ENCODE assay signal across 8 cellular contexts in genomic region chr1:246698466-246699094, GRCh38. TPM values are rescaled to one million over a fixed set of nuclear protein-coding genes. Genes with fewer than 3 reads are reported as not detected.
DNase-seq lines count a peak whose midpoint lies in the region; TF ChIP-seq lines count a peak whose summit lies in the region.

No MANE protein-coding gene starts in this region.

- no peak overlapping the region for H3K4ac ChIP-seq in neuronal stem cell (ENCODE audit: low read length)

- H3K4me3 Mint-ChIP-seq in CD14-positive monocyte = peak overlapping the region; percentile 71 to 83

- H4K91ac ChIP-seq in neuronal stem cell (ENCODE audit: low read depth, low read length, poor library complexity) = no peak overlapping the region

- H2AK5ac ChIP-seq in neuronal stem cell (ENCODE audit: low read depth, low read length) = no peak overlapping the region

- H3K14ac ChIP-seq in neuronal stem cell (ENCODE audit: low read length) = no peak overlapping the region

- H3K36me3 Mint-ChIP-seq in CD14-positive monocyte = peaks cover 0 to 4% of the 10 kb centered on the region in 2 donors

- peak overlapping the region; percentile 45 to 79 (median 68) for H3K27ac Mint-ChIP-seq in CD14-positive monocyte

- no peak overlapping the region for H3K9ac ChIP-seq in neuronal stem cell (ENCODE audit: low read depth, low read length, poor library complexity)

- H3K18ac ChIP-seq in neuronal stem cell (ENCODE audit: low read length) = no peak overlapping the region

- H3K9me3 Mint-ChIP-seq in CD14-positive monocyte = peaks cover 13 to 20% (median 14%) of the 10 kb centered on the region in 7 donors

- no peak overlapping the region for H2BK12ac ChIP-seq in neuronal stem cell (ENCODE audit: low read length)

- H2BK120ac ChIP-seq in neuronal stem cell (ENCODE audit: low read depth, low read length) = no peak overlapping the region

- peaks cover 0 to 2% of the 10 kb centered on the region in 2 donors for H3K9me3 ChIP-seq in neuronal stem cell (replicated peaks in 1 of 2; ENCODE audit: control insufficient read depth in 2 of 2, insufficient read depth in 1 of 2, low read depth in 1 of 2, low read length in 2 of 2)

- no peaks in the 10 kb centered on the region for H3K27me3 ChIP-seq in dorsolateral prefrontal cortex
- peaks cover 0 to 6% (median 0%) of the 10 kb centered on the region in 3 experiments for H3K27me3 ChIP-seq in neuronal stem cell (ENCODE audit: control insufficient read depth in 3 of 3, insufficient read depth in 3 of 3, low read depth in 1 of 3, low read length in 3 of 3)

- H4K8ac ChIP-seq in neuronal stem cell (ENCODE audit: low read depth, low read length) = no peak overlapping the region

- no peaks in the 10 kb centered on the region for H3K79me1 ChIP-seq in neuronal stem cell (ENCODE audit: low read depth, low read length)

- TF ChIP-seq CTCF in CD14-positive monocyte (IDR thresholded peaks at IDR 0.05) (no peak), dorsolateral prefrontal cortex (IDR thresholded peaks at IDR 0.05 in 54 of 56, conservative IDR thresholded peaks at IDR 0.05 in 2 of 56; ENCODE audit: low read depth in 1 of 56, partially characterized antibody in 56 of 56) (no peak)

- peak overlapping the region; percentile 22 for H3K4me2 ChIP-seq in neuronal stem cell (ENCODE audit: insufficient read depth, low read length, poor library complexity, severe bottlenecking)

- H3K4me3 ChIP-seq in dorsolateral prefrontal cortex = peak overlapping the region in 51 of 59 donors; percentile 5 to 69 (median 46)
- H3K4me3 ChIP-seq in neuronal stem cell (ENCODE audit: low read length in 2 of 2) = no peak overlapping the region

- no peak overlapping the region for H2BK15ac ChIP-seq in neuronal stem cell (ENCODE audit: low read length)

- H3K4me1 ChIP-seq in neuronal stem cell (ENCODE audit: control insufficient read depth in 2 of 2, insufficient read depth in 1 of 2, low read depth in 1 of 2, low read length in 2 of 2) = peaks cover 0 to 2% of the 10 kb centered on the region in 2 donors

- H3K27me3 Mint-ChIP-seq in CD14-positive monocyte (ENCODE audit: low read depth in 3 of 3) = peaks cover 0 to 3% (median 3%) of the 10 kb centered on the region in 3 donors

- H2BK5ac ChIP-seq in neuronal stem cell (ENCODE audit: low read length) = no peak overlapping the region

- intact Hi-C loops in CD14-positive monocyte (cut with micrococcal nuclease) = no loop called here
- intact Hi-C loops in dorsolateral prefrontal cortex (cut with DNase I) = loop anchor here (2.0 to 10.0 kb wide), 5 partner anchors 56 to 1544 kb away; partner anchors contain the start of genes CNST (in 1 of the 2), KIF26B (in 1 of the 2) and TFB2M (in 1 of the 2)

- H3K23ac ChIP-seq in neuronal stem cell (ENCODE audit: low read depth, low read length, poor library complexity) = no peak overlapping the region

- H3K36me3 ChIP-seq in neuronal stem cell (replicated peaks in 1 of 2; ENCODE audit: control insufficient read depth in 2 of 2, insufficient read depth in 2 of 2, low read length in 2 of 2) = no peaks in the 10 kb centered on the region

- H3K27ac ChIP-seq in dorsolateral prefrontal cortex = peak overlapping the region in 20 of 59 donors; percentile 1 to 84 (median 46)
- no peak overlapping the region for H3K27ac ChIP-seq in neuronal stem cell (replicated peaks; ENCODE audit: low read length)

- DNase-seq in CD14-positive monocyte (ENCODE audit: low spot score) = no peak
- DNase-seq in NCI-H82 (lab: John Stamatoyannopoulos, UW) = peak; percentile 73
- no peak for DNase-seq in dorsolateral prefrontal cortex
- no peak for DNase-seq in neuronal stem cell (ENCODE audit: low spot score)
- DNase-seq in middle frontal gyrus (ENCODE audit: extremely low spot score, low spot score) = no peak
- DNase-seq in NCI-H1092 treated with DMSO at 0.1 percent for 48 hours (lab: John Stamatoyannopoulos, UW) = no peak
- no peak for DNase-seq in anterior cingulate cortex (lab: John Stamatoyannopoulos, UW)
- DNase-seq in LoVo (ENCODE audit: low spot score) = no peak

- H2AFZ ChIP-seq in neuronal stem cell (ENCODE audit: low read length) = peak overlapping the region; percentile 90

- no CpG with 5 or more reads among the region's 8 CpGs for WGBS in neuronal stem cell (ENCODE audit: extremely low coverage in 2 of 2, insufficient read length in 2 of 2, insufficient replicate concordance in 1 of 2), 2 donors

- peaks cover 35% of the 10 kb centered on the region for H3K4me1 Mint-ChIP-seq in CD14-positive monocyte

RNA-seq across cellular contexts. Expression of gene SCCPDH, which starts 25.6 kb away (rescaled TPM):
- 10 to 100 TPM; 22.7 to 25.3 TPM for polyA plus RNA-seq in CD14-positive monocyte
- total RNA-seq in dorsolateral prefrontal cortex = 10 to 100 TPM; 25.8 to 69.7 (median 46.0) TPM
- 30.3 TPM for polyA plus RNA-seq in neuronal stem cell (2013, experiment 1 of 2)
- polyA plus RNA-seq in neuronal stem cell (2013, experiment 2 of 2) = 30.5 TPM

Comparison
In these comparisons a context has a peak if more than half of its experiments do, and no peak if none do; other contexts are left out.
1. H3K4me3 ChIP-seq: peak in dorsolateral prefrontal cortex (51 of 59); none in neuronal stem cell (0 of 2).
2. intact Hi-C loops: an anchor here in dorsolateral prefrontal cortex (2.0 to 10.0 kb wide); none called in CD14-positive monocyte.